31 cellular contexts compared by ENCODE assay signal in the genomic region with DNA sequence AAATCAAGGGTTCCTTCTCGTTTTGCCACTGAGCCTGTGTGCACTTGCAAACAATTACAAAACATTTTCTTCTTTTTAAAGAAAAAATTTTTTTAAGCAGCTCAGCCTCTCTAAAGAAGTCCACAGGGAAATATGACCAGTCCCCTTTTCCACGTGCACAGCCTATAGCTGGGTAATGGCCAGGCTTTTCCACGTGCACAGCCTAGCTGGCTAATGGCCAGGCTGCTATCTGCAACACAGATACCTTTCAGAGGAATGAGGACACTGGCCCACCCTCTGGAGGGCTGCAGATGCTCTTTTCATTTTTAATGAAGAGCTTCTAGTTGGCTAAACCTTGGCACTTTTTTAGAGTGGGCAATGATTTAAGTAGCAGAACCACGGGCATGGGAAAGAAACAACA. TPM values are rescaled to one million over a fixed set of nuclear protein-coding genes. Genes with fewer than 3 reads are reported as not detected.
"Had no signal": no experiment of that assay in that cellular context is flagged by ENCODE, and none has a peak within 500 bp of the region (broad histone marks: within the 10 kb centered on the region; RNA-seq: fewer than 3 reads in every experiment).

No MANE protein-coding gene starts in this region.

- H3K9me3 ChIP-seq: adrenal gland, body of pancreas, gastrocnemius medialis, left ventricle myocardium inferior, mucosa of descending colon, testis, transverse colon had no signal

- H3K4me3 ChIP-seq: adrenal gland, body of pancreas, dorsolateral prefrontal cortex, gastrocnemius medialis, left ventricle myocardium inferior, mucosa of descending colon, skin epidermis, testis, transverse colon had no signal

- H3K4me1 ChIP-seq: adrenal gland, body of pancreas, gastrocnemius medialis, left ventricle myocardium inferior, testis, transverse colon had no signal

- H3K9me3 Mint-ChIP-seq: activated naive CD8-positive, alpha-beta T cell treated with anti-CD3 and anti-CD28 coated beads for 36 hours; natural killer cell treated with Interleukin-12 subunit alpha and Interleukin-12 subunit beta and Interleukin-15 and Interleukin-18, amount 100 ng/mL, for 72 hours had no signal

- H3K4me1 Mint-ChIP-seq: activated naive CD8-positive, alpha-beta T cell treated with anti-CD3 and anti-CD28 coated beads for 36 hours had no signal

- H3K27ac Mint-ChIP-seq: activated naive CD8-positive, alpha-beta T cell treated with anti-CD3 and anti-CD28 coated beads for 36 hours; natural killer cell treated with Interleukin-12 subunit alpha and Interleukin-12 subunit beta and Interleukin-15 and Interleukin-18, amount 100 ng/mL, for 72 hours had no signal

- H3K36me3 Mint-ChIP-seq: activated naive CD8-positive, alpha-beta T cell treated with anti-CD3 and anti-CD28 coated beads for 36 hours; natural killer cell treated with Interleukin-12 subunit alpha and Interleukin-12 subunit beta and Interleukin-15 and Interleukin-18, amount 100 ng/mL, for 72 hours had no signal

- H3K36me3 ChIP-seq: adrenal gland, gastrocnemius medialis, left ventricle myocardium inferior, transverse colon had no signal

- H3K4me3 Mint-ChIP-seq: activated naive CD8-positive, alpha-beta T cell treated with anti-CD3 and anti-CD28 coated beads for 36 hours; natural killer cell treated with Interleukin-12 subunit alpha and Interleukin-12 subunit beta and Interleukin-15 and Interleukin-18, amount 100 ng/mL, for 72 hours had no signal

- H3K27me3 ChIP-seq: body of pancreas, gastrocnemius medialis, testis had no signal

- ATAC-seq: body of pancreas; gastrocnemius medialis; mucosa of descending colon; natural killer cell treated with Interleukin-12 subunit alpha and Interleukin-12 subunit beta and Interleukin-15 and Interleukin-18, amount 100 ng/mL, for 72 hours; sciatic nerve; stimulated activated naive CD8-positive, alpha-beta T cell treated with anti-CD3 and anti-CD28 coated beads, Interleukin-15, Interleukin-2, amounts not matched to agents 100 U/mL and 50 U/mL, for 24 hours had no signal

- DNase-seq: activated CD4-positive, alpha-beta T cell treated with anti-CD3 and anti-CD28 coated beads for 4 hours; activated CD4-positive, alpha-beta T cell treated with anti-CD3 and anti-CD28 coated beads, Interleukin-2, amount 50 U/mL, for 4 hours; activated CD8-positive, alpha-beta memory T cell treated with anti-CD3 and anti-CD28 coated beads for 24 hours; activated effector memory CD4-positive, alpha-beta T cell treated with Interleukin-2 at 50 U/mL for 16 hours; activated naive CD4-positive, alpha-beta T cell treated with Interleukin-2 at 50 U/mL for 16 hours; activated naive CD8-positive, alpha-beta T cell treated with anti-CD3 and anti-CD28 coated beads for 36 hours; adrenal gland; aorta; body of pancreas; dorsolateral prefrontal cortex; effector memory CD4-positive, alpha-beta T cell; gastrocnemius medialis; glutamatergic neuron; islet precursor cell; left ventricle myocardium inferior; mucosa of descending colon; posterior cingulate gyrus; stimulated activated CD4-positive, alpha-beta T cell treated with anti-CD3 and anti-CD28 coated beads, Interleukin-12 subunit alpha, Interleukin-12 subunit beta, amount 100 ng/mL, for 4 hours; stimulated activated CD4-positive, alpha-beta T cell treated with anti-CD3 and anti-CD28 coated beads, Interleukin-4, amount 100 ng/mL, for 1 hour; stimulated activated naive CD8-positive, alpha-beta T cell treated with anti-CD3 and anti-CD28 coated beads, Interleukin-15, Interleukin-2, amounts not matched to agents 100 U/mL and 50 U/mL, for 24 hours; T-helper 9 cell; testis; transverse colon had no signal

RNA-seq across cellular contexts. Expression of gene ASB18, which starts 46.3 kb away (rescaled TPM):
- total RNA-seq: activated naive CD8-positive, alpha-beta T cell treated with anti-CD3 and anti-CD28 coated beads for 36 hours; adrenal gland; aorta; body of pancreas; epithelial cell of proximal tubule; lung microvascular endothelial cell; mesenteric fat pad; mucosa of descending colon; natural killer cell treated with Interleukin-12 subunit alpha and Interleukin-12 subunit beta and Interleukin-15 and Interleukin-18, amount 100 ng/mL, for 72 hours; omental fat pad; sciatic nerve; transverse colon had no signal
- polyA plus RNA-seq: adrenal gland, aorta had no signal

RNA-seq across cellular contexts. Expression of gene GBX2, which starts 49.7 kb away (rescaled TPM):
- total RNA-seq: activated naive CD8-positive, alpha-beta T cell treated with anti-CD3 and anti-CD28 coated beads for 36 hours; adrenal gland; aorta; body of pancreas; gastrocnemius medialis; left ventricle myocardium inferior; mesenteric fat pad; mucosa of descending colon; myocyte; natural killer cell treated with Interleukin-12 subunit alpha and Interleukin-12 subunit beta and Interleukin-15 and Interleukin-18, amount 100 ng/mL, for 72 hours; omental fat pad; sciatic nerve; transverse colon had no signal
- polyA plus RNA-seq: adrenal gland had no signal
